ENCODE assay signal across 8 cellular contexts in genomic region chr7:116229359-116229758, GRCh38. TPM values are rescaled to one million over a fixed set of nuclear protein-coding genes. Genes with fewer than 3 reads are reported as not detected.
DNase-seq lines count a peak whose midpoint lies in the region; ATAC-seq and TF ChIP-seq lines count a peak whose summit lies in the region.

No MANE protein-coding gene starts in this region.

- ATAC-seq in CD4-positive, alpha-beta T cell (ENCODE audit: poor library complexity) = no peak
- ATAC-seq in GM21360 (IDR thresholded peaks at IDR 0.05; ENCODE audit: unreplicated experiment) = peak; percentile 62
- peak; percentile 36 for ATAC-seq in HG03469 (IDR thresholded peaks at IDR 0.05; ENCODE audit: unreplicated experiment)
- ATAC-seq in gastroesophageal sphincter = no peak

- H3K4me1 ChIP-seq in gastroesophageal sphincter (peaks cover 38 to 100% (median 39%) of the 10 kb centered on the region in 3 donors), Peyer's patch (peaks cover 0 to 34% (median 3%) of the 10 kb centered on the region in 4 donors)

- H3K9me3 Mint-ChIP-seq in CD4-positive, alpha-beta T cell = no peaks in the 10 kb centered on the region

- H3K4me3 ChIP-seq in gastroesophageal sphincter (no peak overlapping the region), Peyer's patch (no peak overlapping the region)

- DNase-seq in CD4-positive, alpha-beta T cell = no peak
- DNase-seq in COR-L47 (lab: John Stamatoyannopoulos, UW) (no peak), KG1 (lab: John Stamatoyannopoulos, UW) (no peak), NCI-H748 (lab: John Stamatoyannopoulos, UW; ENCODE audit: unreplicated experiment) (no peak), Peyer's patch (no peak)

- H3K27me3 Mint-ChIP-seq in CD4-positive, alpha-beta T cell = no peaks in the 10 kb centered on the region

- peaks cover 96% of the 10 kb centered on the region for H3K4me1 Mint-ChIP-seq in CD4-positive, alpha-beta T cell (ENCODE audit: low read depth)

- no peak for TF ChIP-seq CTCF in CD4-positive, alpha-beta T cell (IDR thresholded peaks at IDR 0.05)
- TF ChIP-seq CTCF in gastroesophageal sphincter (IDR thresholded peaks at IDR 0.05) = no peak
- TF ChIP-seq CTCF in Peyer's patch (IDR thresholded peaks at IDR 0.05) = no peak

- H3K36me3 Mint-ChIP-seq in CD4-positive, alpha-beta T cell (ENCODE audit: low read depth) = peaks cover 16% of the 10 kb centered on the region

- CTCF ChIA-PET in CD4-positive, alpha-beta T cell (lab: Charles Lee) = interaction anchor here (1.1 to 1.8 kb wide), 2 partner anchors 19 to 49 kb away, joined by 3 to 12 read pairs; partner anchors contain the start of gene TES

- peak overlapping the region; percentile 65 for H3K27ac Mint-ChIP-seq in CD4-positive, alpha-beta T cell

- POLR2A ChIA-PET in CD4-positive, alpha-beta T cell (lab: Charles Lee) = interaction anchor here (0.9 to 8.3 kb wide), 3 partner anchors 18 to 49 kb away, joined by 4 to 117 read pairs (median 9); partner anchors contain the start of gene TES

- no peaks in the 10 kb centered on the region for H3K27me3 ChIP-seq in CD4-positive, alpha-beta T cell (ENCODE audit: control insufficient read depth, insufficient read depth, low read length)
- H3K27me3 ChIP-seq in gastroesophageal sphincter (no peaks in the 10 kb centered on the region), Peyer's patch (no peaks in the 10 kb centered on the region)

- no peaks in the 10 kb centered on the region for H3K9me3 ChIP-seq in CD4-positive, alpha-beta T cell (ENCODE audit: control insufficient read depth, low read length)
- H3K9me3 ChIP-seq in gastroesophageal sphincter (no peaks in the 10 kb centered on the region), Peyer's patch (no peaks in the 10 kb centered on the region)

- H3K4me3 Mint-ChIP-seq in CD4-positive, alpha-beta T cell = peak overlapping the region; percentile 0

- no peaks in the 10 kb centered on the region for H3K36me3 ChIP-seq in gastroesophageal sphincter
- H3K36me3 ChIP-seq in Peyer's patch = no peaks in the 10 kb centered on the region

- no peak for TF ChIP-seq EP300 in gastroesophageal sphincter (IDR thresholded peaks at IDR 0.05)

- no peak overlapping the region for H3K27ac ChIP-seq in CD4-positive, alpha-beta T cell (ENCODE audit: low read depth, low read length)
- H3K27ac ChIP-seq in gastroesophageal sphincter (peak overlapping the region; percentile 80 to 88 (median 82)), Peyer's patch (peak overlapping the region in 1 of 4 donors; percentile 69)

- intact Hi-C loops in CD4-positive, alpha-beta T cell (cut with DNase I, micrococcal nuclease) = loop anchor here in 1 of 2 experiments (10.0 kb wide), 1 partner anchor 635 kb away; the partner anchor contains the start of gene CAPZA2

- TF ChIP-seq POLR2A in gastroesophageal sphincter (IDR thresholded peaks at IDR 0.05) (no peak), Peyer's patch (IDR thresholded peaks at IDR 0.05) (no peak)

RNA-seq across cellular contexts. Expression of gene TES, which starts 19.0 kb away (rescaled TPM):
- total RNA-seq in CD4-positive, alpha-beta T cell = 100 to 1,000 TPM; 114 to 120 TPM
- total RNA-seq in gastroesophageal sphincter (100 to 1,000 TPM; 245 to 501 (median 290) TPM), Peyer's patch (10 to 100 TPM; 62.7 to 97.4 (median 69.6) TPM)

Comparison
In these comparisons a context has a peak if more than half of its experiments do, and no peak if none do; other contexts are left out.
1. ATAC-seq: peak in GM21360 (single experiment) and HG03469 (single experiment); none in CD4-positive, alpha-beta T cell (single experiment) and gastroesophageal sphincter (single experiment).